Comparison of ENCODE assay signal across 8 cellular contexts in the genomic region with DNA sequence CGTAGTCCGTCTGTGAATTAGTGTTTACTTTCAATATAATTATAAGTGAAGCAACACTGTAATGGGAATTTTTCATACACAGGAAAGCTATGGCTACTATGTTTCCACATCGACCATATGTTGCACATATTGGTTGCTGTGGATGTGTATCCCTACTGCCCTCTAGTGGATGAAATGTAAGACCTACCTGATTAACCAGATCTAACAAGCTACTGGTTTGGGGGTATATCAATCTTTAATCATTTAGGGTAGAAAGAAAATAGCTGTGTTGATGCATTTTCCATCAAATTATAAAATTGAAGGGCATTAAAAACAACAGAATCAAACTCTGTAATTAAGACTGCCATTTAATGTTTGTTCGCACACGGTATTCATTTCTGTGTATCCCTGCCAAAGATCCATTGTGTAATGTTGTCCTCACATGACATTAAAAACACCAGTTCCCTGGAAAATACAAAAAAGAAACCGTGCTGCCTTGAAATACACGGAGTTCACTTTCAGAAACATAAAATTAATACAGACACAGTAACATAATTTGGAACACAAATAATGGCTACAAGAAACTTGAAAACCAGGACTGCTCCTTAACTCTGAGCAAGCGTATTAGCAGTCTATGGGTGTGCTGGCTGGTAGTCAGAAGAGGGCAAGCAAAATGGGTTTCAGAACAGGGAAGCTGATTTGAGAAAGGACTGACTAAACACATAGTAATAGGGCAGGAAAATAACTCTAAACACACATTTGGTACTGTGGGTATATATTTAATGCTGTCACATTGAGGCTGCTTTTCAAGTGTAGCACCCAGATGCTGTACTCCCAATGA.
DNase-seq lines count a peak whose midpoint lies in the region; ATAC-seq and TF ChIP-seq lines count a peak whose summit lies in the region.

No MANE protein-coding gene starts in this region.

- peak overlapping the region; percentile 92 for H3K27ac Mint-ChIP-seq in activated naive CD8-positive, alpha-beta T cell treated with anti-CD3 and anti-CD28 coated beads, Interleukin-2, amount 50 U/mL, for 24 hours

- DNase-seq in DMS53 (lab: John Stamatoyannopoulos, UW) (peak; percentile 80), NCI-H2196 (lab: John Stamatoyannopoulos, UW; ENCODE audit: unreplicated experiment) (peak; percentile 78), left cardiac atrium (no peak), retinal pigment epithelial cell (ENCODE audit: low read depth) (peak; percentile 25)
- no peak for DNase-seq in activated naive CD8-positive, alpha-beta T cell treated with anti-CD3 and anti-CD28 coated beads, Interleukin-2, amount 50 U/mL, for 24 hours
- DNase-seq in activated CD4-positive, alpha-beta T cell treated with anti-CD3 and anti-CD28 coated beads, Interleukin-2, amount 50 U/mL, for 48 hours = no peak

- no peak overlapping the region for H3K4me3 ChIP-seq in retinal pigment epithelial cell (ENCODE audit: low read length)

- peak overlapping the region; percentile 64 for H3K4me3 Mint-ChIP-seq in activated naive CD8-positive, alpha-beta T cell treated with anti-CD3 and anti-CD28 coated beads, Interleukin-2, amount 50 U/mL, for 24 hours

- H3K36me3 Mint-ChIP-seq in activated naive CD8-positive, alpha-beta T cell treated with anti-CD3 and anti-CD28 coated beads, Interleukin-2, amount 50 U/mL, for 24 hours (ENCODE audit: low read depth) = no peaks in the 10 kb centered on the region

- peaks cover 53% of the 10 kb centered on the region for H3K4me1 Mint-ChIP-seq in activated naive CD8-positive, alpha-beta T cell treated with anti-CD3 and anti-CD28 coated beads, Interleukin-2, amount 50 U/mL, for 24 hours

- ATAC-seq in GM19351 (IDR thresholded peaks at IDR 0.05; ENCODE audit: unreplicated experiment) = peak; percentile 72
- ATAC-seq in HG03280 (IDR thresholded peaks at IDR 0.05; ENCODE audit: unreplicated experiment) = peak; percentile 67
- peak; percentile 61 for ATAC-seq in activated naive CD8-positive, alpha-beta T cell treated with anti-CD3 and anti-CD28 coated beads, Interleukin-2, amount 50 U/mL, for 24 hours
- peak; percentile 82 to 85 for ATAC-seq in left cardiac atrium

- TF ChIP-seq CTCF in retinal pigment epithelial cell (conservative IDR thresholded peaks at IDR 0.05; ENCODE audit: low read depth, low read length) = peak; percentile 74

- intact Hi-C loops in left cardiac atrium (cut with DNase I) = loop anchor here in 1 of 2 donors (5.0 kb wide), 1 partner anchor 33 kb away; no protein-coding TSS in a partner anchor

- H3K9me3 Mint-ChIP-seq in activated naive CD8-positive, alpha-beta T cell treated with anti-CD3 and anti-CD28 coated beads, Interleukin-2, amount 50 U/mL, for 24 hours = no peaks in the 10 kb centered on the region

- H3K27me3 Mint-ChIP-seq in activated naive CD8-positive, alpha-beta T cell treated with anti-CD3 and anti-CD28 coated beads, Interleukin-2, amount 50 U/mL, for 24 hours = no peaks in the 10 kb centered on the region

Comparison
In these comparisons a context has a peak if more than half of its experiments do, and no peak if none do; other contexts are left out.
1. DNase-seq: peak in DMS53 (single experiment), NCI-H2196 (single experiment) and retinal pigment epithelial cell (single experiment); none in activated naive CD8-positive, alpha-beta T cell treated with anti-CD3 and anti-CD28 coated beads, Interleukin-2, amount 50 U/mL, for 24 hours (single experiment), left cardiac atrium (single experiment) and activated CD4-positive, alpha-beta T cell treated with anti-CD3 and anti-CD28 coated beads, Interleukin-2, amount 50 U/mL, for 48 hours (0 of 2).
2. Peak in every context shown above with its lines, with median percentiles within 50 percentile points of each other: ATAC-seq.